In the genomic region with DNA sequence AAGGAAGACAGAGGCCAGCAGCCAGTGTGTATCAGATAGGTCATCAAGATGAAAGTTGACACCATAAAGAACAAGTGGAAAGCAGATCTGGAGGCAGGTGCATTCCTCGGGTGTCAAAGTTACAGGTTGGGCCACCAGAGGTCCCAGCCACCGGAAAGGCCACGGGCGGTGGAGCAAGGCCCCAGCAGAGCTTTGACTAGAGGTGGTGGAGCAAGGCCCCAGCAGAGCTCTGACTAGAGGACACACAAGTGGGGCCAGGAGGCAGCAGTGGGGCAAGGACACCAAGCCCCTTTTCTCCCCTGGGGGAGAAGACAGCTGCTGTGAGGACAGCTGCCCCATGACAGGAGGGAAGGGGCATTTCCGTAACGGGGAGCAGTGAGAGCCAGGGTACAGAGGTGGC, we compare ENCODE assay signal across 28 cellular contexts.
DNase-seq lines count a peak whose midpoint lies in the region; ATAC-seq, FAIRE-seq and TF ChIP-seq lines count a peak whose summit lies in the region.
"Had no signal": no experiment of that assay in that cellular context is flagged by ENCODE, and none has a peak within 500 bp of the region (broad histone marks: within the 10 kb centered on the region; RNA-seq: fewer than 3 reads in every experiment).

No MANE protein-coding gene starts in this region.

- H2BK5ac ChIP-seq in neuronal stem cell (ENCODE audit: low read length), result no peak overlapping the region

- TF ChIP-seq RAD21 in HepG2 (CRISPR knock-in tag; IDR thresholded peaks at IDR 0.05), result no peak
- no peak for TF ChIP-seq RAD21 in K562 (CRISPR knock-in tag; conservative IDR thresholded peaks at IDR 0.05 in 1 of 2, IDR thresholded peaks at IDR 0.05 in 1 of 2)

- no peak overlapping the region for H2BK12ac ChIP-seq in neuronal stem cell (ENCODE audit: low read length)

- POLR2A ChIA-PET in HepG2 (lab: Yijun Ruan, JAX), result no interaction called here
- POLR2A ChIA-PET in K562 (lab: Yijun Ruan, JAX), result interaction anchor here (0.6 to 0.7 kb wide), 2 partner anchors 23 to 372 kb away, joined by 3 read pairs; no protein-coding TSS in a partner anchor

- H3K9me1 ChIP-seq in K562 (ENCODE audit: control insufficient read depth, insufficient read depth, low read length), result no peaks in the 10 kb centered on the region

- CTCF ChIA-PET in HepG2 (lab: Yijun Ruan, JAX; ENCODE audit: low intra/inter-chr PET ratio, low total read pairs), result no interaction called here
- CTCF ChIA-PET in K562 (lab: Yijun Ruan, JAX; ENCODE audit: low intra/inter-chr PET ratio), result no interaction called here

- 17% methylated on average over 6 of the region's 6 CpGs for WGBS in HepG2 (ENCODE audit: low lambda C conversion rate)
- WGBS in right lobe of liver (ENCODE audit: insufficient coverage, low coverage, low lambda C conversion rate, missing lambda C conversion rate), result 63% methylated on average over 2 of the region's 6 CpGs
- 12% methylated on average over 6 of the region's 6 CpGs for WGBS in K562 (ENCODE audit: insufficient coverage, low coverage, missing lambda C conversion rate)
- WGBS in neuronal stem cell (ENCODE audit: extremely low coverage in 2 of 2, insufficient read length in 2 of 2, insufficient replicate concordance in 1 of 2), 2 donors, result no CpG with 5 or more reads among the region's 6 CpGs

- TF ChIP-seq CTCF in HepG2 (CRISPR knock-in tag; IDR thresholded peaks at IDR 0.05) (no peak), right lobe of liver (IDR thresholded peaks at IDR 0.05) (no peak), K562 (IDR thresholded peaks at IDR 0.05 in 2 of 3, conservative IDR thresholded peaks at IDR 0.05 in 1 of 3; ENCODE audit: insufficient read depth in 2 of 3, low read depth in 1 of 3, low read length in 3 of 3) (no peak)

- H3K36me3 ChIP-seq in HepG2 (replicated peaks in 1 of 2; ENCODE audit: control insufficient read depth in 1 of 2, insufficient read depth in 2 of 2, low read length in 2 of 2), result no peaks in the 10 kb centered on the region
- H3K36me3 ChIP-seq in right lobe of liver, result no peaks in the 10 kb centered on the region
- no peaks in the 10 kb centered on the region for H3K36me3 ChIP-seq in K562 (ENCODE audit: control insufficient read depth, insufficient read depth, low read length)
- H3K36me3 ChIP-seq in neuronal stem cell (replicated peaks in 1 of 2; ENCODE audit: control insufficient read depth in 2 of 2, insufficient read depth in 2 of 2, low read length in 2 of 2), result no peaks in the 10 kb centered on the region
- H3K36me3 ChIP-seq in MG63, result no peaks in the 10 kb centered on the region
- H3K36me3 ChIP-seq: SJCRH30 had no signal

- peak overlapping the region; percentile 38 for H3K23ac ChIP-seq in neuronal stem cell (ENCODE audit: low read depth, low read length, poor library complexity)

- H3K9ac ChIP-seq in HepG2 (ENCODE audit: insufficient read depth, low read depth, low read length) (no peak overlapping the region), K562 (ENCODE audit: insufficient read depth in 1 of 2, low read depth in 2 of 2, low read length in 2 of 2) (no peak overlapping the region), neuronal stem cell (ENCODE audit: low read depth, low read length, poor library complexity) (no peak overlapping the region)

- no peak overlapping the region for H2BK120ac ChIP-seq in neuronal stem cell (ENCODE audit: low read depth, low read length)

- no peaks in the 10 kb centered on the region for H4K20me1 ChIP-seq in HepG2 (ENCODE audit: insufficient read depth, low read length)
- peaks cover 1% of the 10 kb centered on the region; the same call in 1 of the 2 replicates for H4K20me1 ChIP-seq in K562 (replicated peaks; ENCODE audit: control insufficient read depth, insufficient read depth, low read length)

- in situ Hi-C loops in HepG2 (cut with HindIII; ENCODE audit: extremely low pct_ligation_motif_present, low pct_unique_long_range_greater_than_20kb), result loop anchor here (25.0 kb wide), 1 partner anchor 1009 kb away; no protein-coding TSS in a partner anchor
- in situ Hi-C loops in K562 (cut with MboI), result no loop called here

- H3K79me2 ChIP-seq in HepG2 (ENCODE audit: insufficient read depth, low read length) (no peaks in the 10 kb centered on the region), K562 (ENCODE audit: control insufficient read depth, insufficient read depth, low read length) (no peaks in the 10 kb centered on the region)

- H3K9me3 ChIP-seq in HepG2 (ENCODE audit: low read length) (no peaks in the 10 kb centered on the region), right lobe of liver (no peaks in the 10 kb centered on the region), K562 (replicated peaks; ENCODE audit: control insufficient read depth, insufficient read depth, low read depth, low read length) (no peaks in the 10 kb centered on the region), neuronal stem cell (replicated peaks in 1 of 2; ENCODE audit: control insufficient read depth in 2 of 2, insufficient read depth in 1 of 2, low read depth in 1 of 2, low read length in 2 of 2) (no peaks in the 10 kb centered on the region), MG63 (no peaks in the 10 kb centered on the region)
- H3K9me3 ChIP-seq: A549, SJCRH30 had no signal

- no peak overlapping the region for H2AK5ac ChIP-seq in neuronal stem cell (ENCODE audit: low read depth, low read length)

- TF ChIP-seq POLR2A in HepG2 (IDR thresholded peaks at IDR 0.05; ENCODE audit: insufficient read depth in 1 of 2, low read depth in 2 of 2, low read length in 2 of 2) (no peak), right lobe of liver (IDR thresholded peaks at IDR 0.05) (no peak), K562 (conservative IDR thresholded peaks at IDR 0.05) (no peak)

- H2AFZ ChIP-seq in HepG2 (ENCODE audit: low read length), result no peak overlapping the region
- H2AFZ ChIP-seq in K562 (ENCODE audit: low read depth, low read length), result peak overlapping the region; percentile 73; the same call in 1 of the 2 replicates
- no peak overlapping the region for H2AFZ ChIP-seq in neuronal stem cell (ENCODE audit: low read length)
- H2AFZ ChIP-seq: PC-9 had no signal

- TF ChIP-seq EP300 in HepG2 (IDR thresholded peaks at IDR 0.05; ENCODE audit: low read depth in 2 of 2, low read length in 2 of 2) (no peak), HepG2 (CRISPR knock-in tag; IDR thresholded peaks at IDR 0.05; ENCODE audit: borderline replicate concordance) (no peak), K562 (IDR thresholded peaks at IDR 0.05; ENCODE audit: low read length) (no peak)

- BruUV-seq in HepG2 (replicated peaks; lab: Mats Ljungman, UMichigan) (no TSS peak), K562 (replicated peaks; lab: Mats Ljungman, UMichigan) (no TSS peak)

- H3K4me1 ChIP-seq in HepG2 (ENCODE audit: insufficient read depth, low read length), result no peaks in the 10 kb centered on the region
- no peaks in the 10 kb centered on the region for H3K4me1 ChIP-seq in right lobe of liver
- H3K4me1 ChIP-seq in K562 (replicated peaks in 1 of 2; ENCODE audit: control insufficient read depth in 2 of 2, insufficient read depth in 2 of 2, low read length in 2 of 2), result peaks cover 0 to 5% of the 10 kb centered on the region in 2 experiments; a peak in 3 of 5 replicates
- H3K4me1 ChIP-seq in neuronal stem cell (ENCODE audit: control insufficient read depth in 2 of 2, insufficient read depth in 1 of 2, low read depth in 1 of 2, low read length in 2 of 2), result no peaks in the 10 kb centered on the region
- H3K4me1 ChIP-seq: A549, SJCRH30 had no signal

- peak overlapping the region; percentile 20 for H2BK15ac ChIP-seq in neuronal stem cell (ENCODE audit: low read length)

- H3K14ac ChIP-seq in neuronal stem cell (ENCODE audit: low read length), result no peak overlapping the region

- no peak overlapping the region for H3K4ac ChIP-seq in neuronal stem cell (ENCODE audit: low read length)

- H4K91ac ChIP-seq in neuronal stem cell (ENCODE audit: low read depth, low read length, poor library complexity), result no peak overlapping the region

- peaks cover 4 to 54% of the 10 kb centered on the region in 2 experiments; a peak in 4 of 5 replicates for H3K27me3 ChIP-seq in HepG2 (ENCODE audit: control insufficient read depth in 1 of 2, insufficient read depth in 2 of 2, low read length in 2 of 2)
- H3K27me3 ChIP-seq in right lobe of liver, result no peaks in the 10 kb centered on the region
- H3K27me3 ChIP-seq in K562 (ENCODE audit: control insufficient read depth in 2 of 2, insufficient read depth in 2 of 2, low read length in 2 of 2), result peaks cover 6 to 30% of the 10 kb centered on the region in 2 experiments; a peak in 3 of 5 replicates
- peaks cover 0 to 8% (median 0%) of the 10 kb centered on the region in 3 experiments for H3K27me3 ChIP-seq in neuronal stem cell (ENCODE audit: control insufficient read depth in 3 of 3, insufficient read depth in 3 of 3, low read depth in 1 of 3, low read length in 3 of 3)
- H3K27me3 ChIP-seq in MG63, result no peaks in the 10 kb centered on the region
- H3K27me3 ChIP-seq: SJCRH30 had no signal

- H3K4me3 ChIP-seq in HepG2 (replicated peaks in 1 of 3; ENCODE audit: insufficient read depth in 1 of 3, low read depth in 2 of 3, low read length in 3 of 3) (no peak overlapping the region), right lobe of liver (no peak overlapping the region), K562 (no peak overlapping the region), neuronal stem cell (ENCODE audit: low read length in 2 of 2) (no peak overlapping the region), MG63 (no peak overlapping the region)
- H3K4me3 ChIP-seq: A549, PC-9, SJCRH30 had no signal

- H3K18ac ChIP-seq in neuronal stem cell (ENCODE audit: low read length), result no peak overlapping the region

- no peaks in the 10 kb centered on the region for H3K79me1 ChIP-seq in neuronal stem cell (ENCODE audit: low read depth, low read length)

- no peak for DNase-seq in HepG2 (ENCODE audit: low spot score)
- no peak for DNase-seq in right lobe of liver
- peak in 1 of 4 experiments; percentile 17 for DNase-seq in K562 (ENCODE audit: extremely low read depth in 1 of 4, low spot score in 3 of 4)
- DNase-seq in neuronal stem cell (ENCODE audit: low spot score), result no peak
- no peak for DNase-seq in MG63
- DNase-seq in NAMALWA (ENCODE audit: low spot score), result no peak
- no peak for DNase-seq in midbrain (lab: John Stamatoyannopoulos, UW)
- DNase-seq: C1 segment of cervical spinal cord; Calu3; DMS79 treated with DMSO at 0.1 percent for 48 hours; GF-D8; Kasumi-1; MV-4-11; NCI-H1417; NCI-H1694; NCI-H2029 treated with DMSO at 0.1 percent for 48 hours; NCI-H446 treated with DMSO at 0.1 percent for 48 hours; NCI-H526; NCI-H82; NK-92 treated with Interleukin-12 subunit alpha and Interleukin-12 subunit beta, amount 100 ng/mL, for 24 hours; PC-9; SJCRH30 had no signal

- H3K27ac ChIP-seq in HepG2 (ENCODE audit: extremely low read length, insufficient read depth, low read length) (no peak overlapping the region), right lobe of liver (no peak overlapping the region), K562 (ENCODE audit: extremely low read depth, low read depth, low read length) (no peak overlapping the region), neuronal stem cell (replicated peaks; ENCODE audit: low read length) (no peak overlapping the region)
- H3K27ac ChIP-seq: A549, PC-9, SJCRH30 had no signal

- intact Hi-C loops in HepG2 (cut with micrococcal nuclease; ENCODE audit: unreplicated experiment) (no loop called here), right lobe of liver (cut with DNase I) (loop anchor here in 1 of 2 donors (10.0 kb wide), 2 partner anchors 246 to 1026 kb away; no protein-coding TSS in a partner anchor), K562 (cut with micrococcal nuclease) (no loop called here)

- FAIRE-seq in HepG2 (lab: Jason Lieb, UNC) (no peak), K562 (lab: Jason Lieb, UNC) (no peak)
- FAIRE-seq: A549, GM12891, H1 had no signal

- ATAC-seq in HepG2, result no peak; the same call in 2 of the 3 replicates
- ATAC-seq in right lobe of liver, result no peak
- peak; percentile 29; the same call in 1 of the 3 replicates for ATAC-seq in K562
- ATAC-seq: A549, HCT116, Right ventricle myocardium inferior, SK-N-SH treated with all-trans-retinoic acid at 6 μM for 48 hours had no signal

- H3K4me2 ChIP-seq in HepG2 (ENCODE audit: low read depth, low read length), result no peak overlapping the region
- no peak overlapping the region for H3K4me2 ChIP-seq in K562 (ENCODE audit: insufficient read depth, low read length)
- no peak overlapping the region for H3K4me2 ChIP-seq in neuronal stem cell (ENCODE audit: insufficient read depth, low read length, poor library complexity, severe bottlenecking)
- H3K4me2 ChIP-seq: A549, PC-9 had no signal

- H4K8ac ChIP-seq in neuronal stem cell (ENCODE audit: low read depth, low read length), result no peak overlapping the region
